Comparison of ENCODE assay signal across 9 cellular contexts in genomic region chr19:8515317-8515716, GRCh38. TPM values are rescaled to one million over a fixed set of nuclear protein-coding genes. Genes with fewer than 3 reads are reported as not detected.
DNase-seq lines count a peak whose midpoint lies in the region; ATAC-seq and TF ChIP-seq lines count a peak whose summit lies in the region.
"Had no signal": no experiment of that assay in that cellular context is flagged by ENCODE, and none has a peak within 500 bp of the region (broad histone marks: within the 10 kb centered on the region; RNA-seq: fewer than 3 reads in every experiment).

No MANE protein-coding gene starts in this region.

- TF ChIP-seq CTCF in Calu3 (IDR thresholded peaks at IDR 0.05; ENCODE audit: unreplicated experiment): no peak

- no peak overlapping the region for H3K4me3 ChIP-seq in neuronal stem cell (ENCODE audit: low read length in 2 of 2)

- no peak overlapping the region for H2BK120ac ChIP-seq in neuronal stem cell (ENCODE audit: low read depth, low read length)

- H3K4me3 Mint-ChIP-seq in Calu3 (ENCODE audit: low read depth, unreplicated experiment): peak overlapping the region; percentile 97

- H2BK5ac ChIP-seq in neuronal stem cell (ENCODE audit: low read length): no peak overlapping the region

- H3K9me3 Mint-ChIP-seq in Calu3 (ENCODE audit: low read depth, unreplicated experiment): no peaks in the 10 kb centered on the region

- H3K9ac ChIP-seq in neuronal stem cell (ENCODE audit: low read depth, low read length, poor library complexity): peak overlapping the region; percentile 50

- peaks cover 18% of the 10 kb centered on the region for H3K36me3 Mint-ChIP-seq in Calu3 (ENCODE audit: insufficient read depth, unreplicated experiment)

- peaks cover 26% of the 10 kb centered on the region for H3K27me3 Mint-ChIP-seq in Calu3 (ENCODE audit: unreplicated experiment)

- peak overlapping the region; percentile 44 for H3K18ac ChIP-seq in neuronal stem cell (ENCODE audit: low read length)

- no peak overlapping the region for H2BK12ac ChIP-seq in neuronal stem cell (ENCODE audit: low read length)

- no peaks in the 10 kb centered on the region for H3K4me1 Mint-ChIP-seq in Calu3 (ENCODE audit: low read depth, unreplicated experiment)

- peaks cover 4 to 7% of the 10 kb centered on the region in 2 donors for H3K4me1 ChIP-seq in neuronal stem cell (ENCODE audit: control insufficient read depth in 2 of 2, insufficient read depth in 1 of 2, low read depth in 1 of 2, low read length in 2 of 2)

- no peak overlapping the region for H3K4me2 ChIP-seq in neuronal stem cell (ENCODE audit: insufficient read depth, low read length, poor library complexity, severe bottlenecking)

- peaks cover 10% of the 10 kb centered on the region for H3K79me1 ChIP-seq in neuronal stem cell (ENCODE audit: low read depth, low read length)

- no CpG with 5 or more reads among the region's 11 CpGs for WGBS in neuronal stem cell (ENCODE audit: extremely low coverage in 2 of 2, insufficient read length in 2 of 2, insufficient replicate concordance in 1 of 2), 2 donors

- H4K91ac ChIP-seq in neuronal stem cell (ENCODE audit: low read depth, low read length, poor library complexity): no peak overlapping the region

- CTCF ChIA-PET in Calu3 (lab: Charles Lee): no interaction called here

- peak overlapping the region; percentile 25 for H2BK15ac ChIP-seq in neuronal stem cell (ENCODE audit: low read length)

- H4K8ac ChIP-seq in neuronal stem cell (ENCODE audit: low read depth, low read length): no peak overlapping the region

- H3K23ac ChIP-seq in neuronal stem cell (ENCODE audit: low read depth, low read length, poor library complexity): no peak overlapping the region

- H3K27ac ChIP-seq in neuronal stem cell (replicated peaks; ENCODE audit: low read length): no peak overlapping the region

- H3K36me3 ChIP-seq in neuronal stem cell (replicated peaks in 1 of 2; ENCODE audit: control insufficient read depth in 2 of 2, insufficient read depth in 2 of 2, low read length in 2 of 2): peaks cover 4 to 17% of the 10 kb centered on the region in 2 donors

- peaks cover 0 to 3% (median 0%) of the 10 kb centered on the region in 3 experiments for H3K27me3 ChIP-seq in neuronal stem cell (ENCODE audit: control insufficient read depth in 3 of 3, insufficient read depth in 3 of 3, low read depth in 1 of 3, low read length in 3 of 3)
- H3K27me3 ChIP-seq: esophagus muscularis mucosa had no signal

- no TSS peak for BruUV-seq in Calu3 (replicated peaks; lab: Mats Ljungman, UMichigan)

- peak overlapping the region; percentile 79 for H2AK5ac ChIP-seq in neuronal stem cell (ENCODE audit: low read depth, low read length)

- ATAC-seq in GM21528 (IDR thresholded peaks at IDR 0.05; ENCODE audit: low FRiP score, unreplicated experiment): no peak

- H3K9me3 ChIP-seq in neuronal stem cell (replicated peaks in 1 of 2; ENCODE audit: control insufficient read depth in 2 of 2, insufficient read depth in 1 of 2, low read depth in 1 of 2, low read length in 2 of 2): no peaks in the 10 kb centered on the region
- H3K9me3 ChIP-seq: esophagus muscularis mucosa had no signal

- H2AFZ ChIP-seq in neuronal stem cell (ENCODE audit: low read length): no peak overlapping the region

- no peak overlapping the region for H3K4ac ChIP-seq in neuronal stem cell (ENCODE audit: low read length)

- intact Hi-C loops in Calu3 (cut with micrococcal nuclease; ENCODE audit: unreplicated experiment) (no loop called here), posterior cingulate gyrus (cut with DNase I) (no loop called here)

- H3K14ac ChIP-seq in neuronal stem cell (ENCODE audit: low read length): no peak overlapping the region

- no peak for DNase-seq in Calu3
- peak; percentile 31 for DNase-seq in T-helper 9 cell
- DNase-seq in activated naive CD4-positive, alpha-beta T cell treated with Interleukin-2 at 50 U/mL for 16 hours: peak; percentile 57
- no peak for DNase-seq in neuronal stem cell (ENCODE audit: low spot score)
- no peak for DNase-seq in posterior cingulate gyrus
- DNase-seq in NCI-H1417 (lab: John Stamatoyannopoulos, UW): no peak
- no peak for DNase-seq in GM19238 (ENCODE audit: insufficient read length, low spot score)

- H3K27ac Mint-ChIP-seq in Calu3 (ENCODE audit: unreplicated experiment): no peak overlapping the region

RNA-seq across cellular contexts. Expression of gene ZNF414, which starts 1.4 kb away (rescaled TPM):
- 8.7 and 11.8 TPM in 2 replicates for total RNA-seq in Calu3 (2022)
- 32.3 TPM for polyA plus RNA-seq in neuronal stem cell (2013, experiment 1 of 2)
- polyA plus RNA-seq in neuronal stem cell (2013, experiment 2 of 2): 33.4 TPM

RNA-seq across cellular contexts. Expression of gene PRAM1, which starts 12.9 kb away (rescaled TPM):
- total RNA-seq in Calu3 (2022): 0.47 TPM in 1 of 2 replicates, not detected in the other
- polyA plus RNA-seq in neuronal stem cell (2013, experiment 1 of 2): 1.2 TPM
- polyA plus RNA-seq in neuronal stem cell (2013, experiment 2 of 2): 1.2 TPM

Comparison
In these comparisons a context has a peak if more than half of its experiments do, and no peak if none do; other contexts are left out.
1. DNase-seq: peak in T-helper 9 cell (single experiment) and activated naive CD4-positive, alpha-beta T cell treated with Interleukin-2 at 50 U/mL for 16 hours (single experiment); none in Calu3 (single experiment), neuronal stem cell (single experiment), posterior cingulate gyrus (0 of 10), NCI-H1417 (0 of 3) and GM19238 (single experiment).